ENCODE assay signal across 15 cellular contexts in genomic region chr14:101441710-101442109, GRCh38.
DNase-seq lines count a peak whose midpoint lies in the region; ATAC-seq lines count a peak whose summit lies in the region.
"Had no signal": no experiment of that assay in that cellular context is flagged by ENCODE, and none has a peak within 500 bp of the region (broad histone marks: within the 10 kb centered on the region; RNA-seq: fewer than 3 reads in every experiment).

No MANE protein-coding gene starts in this region.

- H2BK15ac ChIP-seq in neuronal stem cell (ENCODE audit: low read length), result peak overlapping the region; percentile 69

- no peak overlapping the region for H4K91ac ChIP-seq in neuronal stem cell (ENCODE audit: low read depth, low read length, poor library complexity)

- H3K36me3 Mint-ChIP-seq in activated CD4-positive, alpha-beta T cell treated with anti-CD3 and anti-CD28 coated beads, Interleukin-2, amount 10 ng/mL, durations not matched to agents 24 days and 14 days (ENCODE audit: low read depth), result peaks cover 3% of the 10 kb centered on the region
- H3K36me3 Mint-ChIP-seq: CD14-positive monocyte; CD8-positive, alpha-beta T cell had no signal

- H3K36me3 ChIP-seq in neuronal stem cell (replicated peaks in 1 of 2; ENCODE audit: control insufficient read depth in 2 of 2, insufficient read depth in 2 of 2, low read length in 2 of 2), result no peaks in the 10 kb centered on the region
- no peaks in the 10 kb centered on the region for H3K36me3 ChIP-seq in aorta (ENCODE audit: control insufficient read depth in 1 of 2, insufficient read depth in 2 of 2, low read length in 1 of 2)

- no peak overlapping the region for H2BK5ac ChIP-seq in neuronal stem cell (ENCODE audit: low read length)

- H3K4me3 ChIP-seq in neuronal stem cell (ENCODE audit: low read length in 2 of 2) (no peak overlapping the region), aorta (ENCODE audit: low read length in 2 of 2) (no peak overlapping the region)
- H3K4me3 ChIP-seq: GM23248 had no signal

- H3K23ac ChIP-seq in neuronal stem cell (ENCODE audit: low read depth, low read length, poor library complexity), result no peak overlapping the region

- peak overlapping the region; percentile 25 for H3K27ac Mint-ChIP-seq in activated CD4-positive, alpha-beta T cell treated with anti-CD3 and anti-CD28 coated beads, Interleukin-2, amount 10 ng/mL, durations not matched to agents 24 days and 14 days
- H3K27ac Mint-ChIP-seq in stimulated activated naive CD8-positive, alpha-beta T cell treated with anti-CD3 and anti-CD28 coated beads, Interleukin-15, amount 100 ng/mL, for 72 hours, result peak overlapping the region in 1 of 2 donors; percentile 44
- H3K27ac Mint-ChIP-seq: CD14-positive monocyte; CD8-positive, alpha-beta T cell had no signal

- intact Hi-C loops in activated CD4-positive, alpha-beta T cell treated with anti-CD3 and anti-CD28 coated beads, Interleukin-2, amount 10 ng/mL, durations not matched to agents 24 days and 14 days (cut with micrococcal nuclease), result no loop called here
- intact Hi-C loops in aorta (cut with DNase I), result no loop called here

- H2BK120ac ChIP-seq in neuronal stem cell (ENCODE audit: low read depth, low read length), result no peak overlapping the region

- no peak for DNase-seq in activated CD4-positive, alpha-beta T cell treated with anti-CD3 and anti-CD28 coated beads, Interleukin-2, amount 10 ng/mL, durations not matched to agents 24 days and 14 days
- no peak for DNase-seq in activated CD4-positive, alpha-beta T cell treated with anti-CD3 and anti-CD28 coated beads for 1 hour
- DNase-seq in stimulated activated naive CD8-positive, alpha-beta T cell treated with anti-CD3 and anti-CD28 coated beads, Interleukin-15, amount 100 ng/mL, for 72 hours, result no peak
- no peak for DNase-seq in stimulated activated naive CD8-positive, alpha-beta T cell treated with anti-CD3 and anti-CD28 coated beads, Interleukin-15, Interleukin-2, amounts not matched to agents 100 U/mL and 50 U/mL, for 24 hours
- no peak for DNase-seq in neuronal stem cell (ENCODE audit: low spot score)
- DNase-seq in aorta, result no peak
- no peak for DNase-seq in NK-92 treated with Interleukin-12 subunit alpha and Interleukin-12 subunit beta, amount 100 ng/mL, for 24 hours (lab: John Stamatoyannopoulos, UW)
- no peak for DNase-seq in NCI-H187 (lab: John Stamatoyannopoulos, UW)
- DNase-seq: COR-L47, GF-D8, GM23248, H7 had no signal

- no peak overlapping the region for H3K14ac ChIP-seq in neuronal stem cell (ENCODE audit: low read length)

- H3K4ac ChIP-seq in neuronal stem cell (ENCODE audit: low read length), result no peak overlapping the region

- H3K18ac ChIP-seq in neuronal stem cell (ENCODE audit: low read length), result peak overlapping the region; percentile 51

- H3K4me3 Mint-ChIP-seq in activated CD4-positive, alpha-beta T cell treated with anti-CD3 and anti-CD28 coated beads, Interleukin-2, amount 10 ng/mL, durations not matched to agents 24 days and 14 days, result no peak overlapping the region
- H3K4me3 Mint-ChIP-seq in stimulated activated naive CD8-positive, alpha-beta T cell treated with anti-CD3 and anti-CD28 coated beads, Interleukin-15, amount 100 ng/mL, for 72 hours, result no peak overlapping the region
- H3K4me3 Mint-ChIP-seq: CD14-positive monocyte had no signal

- peaks cover 15% of the 10 kb centered on the region for H3K4me1 Mint-ChIP-seq in activated CD4-positive, alpha-beta T cell treated with anti-CD3 and anti-CD28 coated beads, Interleukin-2, amount 10 ng/mL, durations not matched to agents 24 days and 14 days
- peaks cover 43% of the 10 kb centered on the region for H3K4me1 Mint-ChIP-seq in stimulated activated naive CD8-positive, alpha-beta T cell treated with anti-CD3 and anti-CD28 coated beads, Interleukin-15, amount 100 ng/mL, for 72 hours
- H3K4me1 Mint-ChIP-seq: CD14-positive monocyte had no signal

- H3K4me1 ChIP-seq in neuronal stem cell (ENCODE audit: control insufficient read depth in 2 of 2, insufficient read depth in 1 of 2, low read depth in 1 of 2, low read length in 2 of 2), result no peaks in the 10 kb centered on the region
- H3K4me1 ChIP-seq in aorta (ENCODE audit: control insufficient read depth in 1 of 2, insufficient read depth in 2 of 2, low read length in 2 of 2), result no peaks in the 10 kb centered on the region

- H4K8ac ChIP-seq in neuronal stem cell (ENCODE audit: low read depth, low read length), result no peak overlapping the region

- peaks cover 78% of the 10 kb centered on the region for H3K27me3 Mint-ChIP-seq in activated CD4-positive, alpha-beta T cell treated with anti-CD3 and anti-CD28 coated beads, Interleukin-2, amount 10 ng/mL, durations not matched to agents 24 days and 14 days
- peaks cover 88% of the 10 kb centered on the region for H3K27me3 Mint-ChIP-seq in stimulated activated naive CD8-positive, alpha-beta T cell treated with anti-CD3 and anti-CD28 coated beads, Interleukin-15, amount 100 ng/mL, for 72 hours

- WGBS in neuronal stem cell (ENCODE audit: extremely low coverage in 2 of 2, insufficient read length in 2 of 2, insufficient replicate concordance in 1 of 2), 2 donors, result no CpG with 5 or more reads among the region's 16 CpGs
- 90 to 91% methylated on average over 16 of the region's 16 CpGs for WGBS in aorta, 2 donors

- peak; percentile 22 for ATAC-seq in stimulated activated naive CD8-positive, alpha-beta T cell treated with anti-CD3 and anti-CD28 coated beads, Interleukin-15, amount 100 ng/mL, for 72 hours
- no peak for ATAC-seq in stimulated activated naive CD8-positive, alpha-beta T cell treated with anti-CD3 and anti-CD28 coated beads, Interleukin-15, Interleukin-2, amounts not matched to agents 100 U/mL and 50 U/mL, for 24 hours
- ATAC-seq in aorta (ENCODE audit: low FRiP score), result peak; percentile 36

- H3K27ac ChIP-seq in neuronal stem cell (replicated peaks; ENCODE audit: low read length) (no peak overlapping the region), aorta (ENCODE audit: low read depth in 1 of 2, low read length in 2 of 2) (no peak overlapping the region)
- H3K27ac ChIP-seq: 22Rv1, GM23248 had no signal

- peaks cover 6% of the 10 kb centered on the region for H3K9me3 Mint-ChIP-seq in activated CD4-positive, alpha-beta T cell treated with anti-CD3 and anti-CD28 coated beads, Interleukin-2, amount 10 ng/mL, durations not matched to agents 24 days and 14 days
- H3K9me3 Mint-ChIP-seq in stimulated activated naive CD8-positive, alpha-beta T cell treated with anti-CD3 and anti-CD28 coated beads, Interleukin-15, amount 100 ng/mL, for 72 hours, result no peaks in the 10 kb centered on the region
- H3K9me3 Mint-ChIP-seq: CD8-positive, alpha-beta T cell had no signal

- H3K79me1 ChIP-seq in neuronal stem cell (ENCODE audit: low read depth, low read length), result no peaks in the 10 kb centered on the region

- no peaks in the 10 kb centered on the region for H3K9me3 ChIP-seq in neuronal stem cell (replicated peaks in 1 of 2; ENCODE audit: control insufficient read depth in 2 of 2, insufficient read depth in 1 of 2, low read depth in 1 of 2, low read length in 2 of 2)
- H3K9me3 ChIP-seq in aorta (ENCODE audit: control insufficient read depth, low read length), result peaks cover 1% of the 10 kb centered on the region

- no peak overlapping the region for H2BK12ac ChIP-seq in neuronal stem cell (ENCODE audit: low read length)

- H3K9ac ChIP-seq in neuronal stem cell (ENCODE audit: low read depth, low read length, poor library complexity), result no peak overlapping the region
- H3K9ac ChIP-seq: GM23248 had no signal

- no peak overlapping the region for H3K4me2 ChIP-seq in neuronal stem cell (ENCODE audit: insufficient read depth, low read length, poor library complexity, severe bottlenecking)

- H3K27me3 ChIP-seq in neuronal stem cell (ENCODE audit: control insufficient read depth in 3 of 3, insufficient read depth in 3 of 3, low read depth in 1 of 3, low read length in 3 of 3) (no peaks in the 10 kb centered on the region), aorta (ENCODE audit: control insufficient read depth in 1 of 2, insufficient read depth in 2 of 2, low read length in 1 of 2) (no peaks in the 10 kb centered on the region)

- H2AK5ac ChIP-seq in neuronal stem cell (ENCODE audit: low read depth, low read length), result peak overlapping the region; percentile 57

- no peak overlapping the region for H2AFZ ChIP-seq in neuronal stem cell (ENCODE audit: low read length)
- H2AFZ ChIP-seq: GM23248 had no signal
